In the genomic region with DNA sequence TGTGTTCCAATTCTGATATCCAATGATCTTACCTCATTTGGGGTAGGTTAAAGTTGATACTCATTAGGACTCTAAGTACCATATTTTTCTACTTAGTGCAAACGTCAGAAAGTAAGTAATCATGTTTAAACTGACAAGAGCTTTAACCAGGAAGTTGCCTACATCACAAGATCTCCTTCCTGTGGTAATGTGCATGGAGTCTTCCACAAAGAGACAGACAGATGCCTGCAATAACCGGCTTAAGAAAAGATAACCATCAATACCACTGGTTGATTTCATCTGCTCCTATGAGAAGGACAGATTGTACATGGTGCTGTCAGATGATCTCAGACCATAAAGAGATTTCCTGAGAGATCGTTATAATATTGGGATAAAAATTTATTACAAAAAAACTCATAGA, we compare ENCODE assay signal across 10 cellular contexts. TPM values are rescaled to one million over a fixed set of nuclear protein-coding genes. Genes with fewer than 3 reads are reported as not detected.
"Had no signal": no experiment of that assay in that cellular context is flagged by ENCODE, and none has a peak within 500 bp of the region (broad histone marks: within the 10 kb centered on the region; RNA-seq: fewer than 3 reads in every experiment).

No MANE protein-coding gene starts in this region.

RNA-seq across cellular contexts. Expression of a gene that starts 33.5 kb away (rescaled TPM):
- total RNA-seq: activated CD8-positive, alpha-beta memory T cell treated with anti-CD3 and anti-CD28 coated beads for 36 hours; activated CD8-positive, alpha-beta memory T cell treated with anti-CD3 and anti-CD28 coated beads, Interleukin-2, amount 10 ng/mL, durations not matched to agents 7 days and 5 days; activated CD8-positive, alpha-beta T cell treated with anti-CD3 and anti-CD28 coated beads for 36 hours; activated naive CD4-positive, alpha-beta T cell treated with anti-CD3 and anti-CD28 coated beads for 36 hours; activated naive CD8-positive, alpha-beta T cell treated with anti-CD3 and anti-CD28 coated beads for 36 hours; activated T-helper 1 cell treated with anti-CD3 and anti-CD28 coated beads, Interleukin-12 subunit alpha, Interleukin-12 subunit beta, Interleukin-2, Interleukin-4 antibody, amounts not matched to agents 30 ng/mL and 10 ng/mL and 1 ng/mL, durations not matched to agents 14 hours and 24 hours and 36 hours; activated T-helper 2 cell treated with anti-CD3 and anti-CD28 coated beads, Interferon-gamma antibody, Interleukin-2, Interleukin-4, amounts not matched to agents 10 μg/mL and 5 μg/mL and 100 μg/mL, durations not matched to agents 14 hours and 24 hours and 36 hours; dermis blood vessel endothelial cell; foreskin keratinocyte; WTC11 had no signal
- polyA plus RNA-seq: foreskin keratinocyte had no signal
